29 cellular contexts compared by ENCODE assay signal in genomic region chr5:165808358-165808757, GRCh38.
"Had no signal": no experiment of that assay in that cellular context is flagged by ENCODE, and none has a peak within 500 bp of the region (broad histone marks: within the 10 kb centered on the region; RNA-seq: fewer than 3 reads in every experiment).

No MANE protein-coding gene starts in this region.

- H3K4me3 ChIP-seq: colonic mucosa, coronary artery, dorsolateral prefrontal cortex, esophagus muscularis mucosa, esophagus squamous epithelium, gastrocnemius medialis, gastroesophageal sphincter, heart left ventricle, heart right ventricle had no signal

- H3K27me3 ChIP-seq: colonic mucosa, esophagus muscularis mucosa, esophagus squamous epithelium, foreskin keratinocyte, gastrocnemius medialis, heart left ventricle had no signal

- H3K27me3 Mint-ChIP-seq: dendritic cell treated with granulocyte-macrophage colony-stimulating factor and Interleukin-4, amounts not matched to agents 40 ng/mL and 50 ng/mL, for 4 days; effector memory CD8-positive, alpha-beta T cell had no signal

- H3K9me3 Mint-ChIP-seq: dendritic cell treated with granulocyte-macrophage colony-stimulating factor and Interleukin-4, amounts not matched to agents 40 ng/mL and 50 ng/mL, for 4 days; endodermal cell had no signal

- ATAC-seq: effector memory CD8-positive, alpha-beta T cell; esophagus mucosa; foreskin keratinocyte; gastrocnemius medialis; gastroesophageal sphincter; heart left ventricle; heart right ventricle had no signal

- H3K4me1 ChIP-seq: colonic mucosa, esophagus muscularis mucosa, esophagus squamous epithelium, foreskin keratinocyte, gastrocnemius medialis, gastroesophageal sphincter, heart left ventricle, heart right ventricle had no signal

- H3K9me3 ChIP-seq: colonic mucosa, esophagus muscularis mucosa, esophagus squamous epithelium, gastrocnemius medialis, gastroesophageal sphincter had no signal

- FAIRE-seq: colon, endometrium, endothelial cell of umbilical vein, frontal cortex had no signal

- H3K4me3 Mint-ChIP-seq: dendritic cell treated with granulocyte-macrophage colony-stimulating factor and Interleukin-4, amounts not matched to agents 40 ng/mL and 50 ng/mL, for 4 days; effector memory CD8-positive, alpha-beta T cell; endodermal cell had no signal

- H3K36me3 ChIP-seq: colonic mucosa, esophagus muscularis mucosa, esophagus squamous epithelium, gastrocnemius medialis, gastroesophageal sphincter, heart left ventricle, heart right ventricle had no signal

- H3K27ac ChIP-seq: colonic mucosa, coronary artery, dorsolateral prefrontal cortex, epithelial cell of prostate, esophagus muscularis mucosa, esophagus squamous epithelium, foreskin keratinocyte, gastrocnemius medialis, gastroesophageal sphincter, heart left ventricle, heart right ventricle had no signal

- H3K27ac Mint-ChIP-seq: dendritic cell treated with granulocyte-macrophage colony-stimulating factor and Interleukin-4, amounts not matched to agents 40 ng/mL and 50 ng/mL, for 4 days; effector memory CD8-positive, alpha-beta T cell; endodermal cell had no signal

- DNase-seq: colonic mucosa; cortex of kidney; dermis blood vessel endothelial cell; dorsolateral prefrontal cortex; effector CD4-positive, alpha-beta T cell; effector CD8-positive, alpha-beta T cell; effector memory CD4-positive, alpha-beta T cell; effector memory CD8-positive, alpha-beta T cell; endodermal cell; erythroblast; esophagus squamous epithelium; foreskin fibroblast; foreskin keratinocyte; foreskin melanocyte; gastrocnemius medialis; glutamatergic neuron; head of caudate nucleus; heart left ventricle; heart right ventricle had no signal
